Comparison of ENCODE assay signal across 19 cellular contexts in the genomic region with DNA sequence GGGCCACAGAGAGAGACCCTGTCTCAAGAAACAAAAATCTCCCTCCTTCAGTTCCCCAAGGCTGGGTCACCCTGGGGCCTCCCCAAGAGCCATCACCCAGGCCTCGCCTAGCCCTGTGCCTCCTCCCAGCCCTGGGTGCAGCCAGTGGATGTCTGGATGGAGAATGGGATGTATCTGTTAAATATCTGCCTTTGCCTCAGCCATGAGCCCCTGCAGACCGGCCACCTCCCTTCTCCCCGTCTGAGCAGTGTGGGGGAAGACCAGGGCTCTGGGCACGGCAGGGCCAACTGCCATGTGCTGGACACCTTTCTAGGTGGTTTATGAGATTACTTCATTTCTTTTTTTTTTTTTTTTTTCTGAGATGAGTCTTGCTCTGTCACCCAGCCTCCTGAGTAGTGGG. TPM values are rescaled to one million over a fixed set of nuclear protein-coding genes. Genes with fewer than 3 reads are reported as not detected.
DNase-seq lines count a peak whose midpoint lies in the region; ATAC-seq lines count a peak whose summit lies in the region.
"Had no signal": no experiment of that assay in that cellular context is flagged by ENCODE, and none has a peak within 500 bp of the region (broad histone marks: within the 10 kb centered on the region; RNA-seq: fewer than 3 reads in every experiment).

No MANE protein-coding gene starts in this region.

- peaks cover 52% of the 10 kb centered on the region for H3K36me3 Mint-ChIP-seq in activated CD4-positive, alpha-beta T cell treated with anti-CD3 and anti-CD28 coated beads, Interleukin-2, amount 10 ng/mL, durations not matched to agents 7 days and 5 days (ENCODE audit: low read depth)
- peaks cover 0 to 58% (median 6%) of the 10 kb centered on the region in 3 donors for H3K36me3 Mint-ChIP-seq in CD8-positive, alpha-beta memory T cell
- H3K36me3 Mint-ChIP-seq in activated CD8-positive, alpha-beta T cell treated with anti-CD3 and anti-CD28 coated beads, Interleukin-2, amount 10 ng/mL, durations not matched to agents 7 days and 5 days (ENCODE audit: low read depth), result peaks cover 67% of the 10 kb centered on the region
- H3K36me3 Mint-ChIP-seq in naive thymus-derived CD8-positive, alpha-beta T cell, result peaks cover 0 to 47% (median 6%) of the 10 kb centered on the region in 3 donors

- H3K27ac Mint-ChIP-seq in activated CD4-positive, alpha-beta T cell treated with anti-CD3 and anti-CD28 coated beads, Interleukin-2, amount 10 ng/mL, durations not matched to agents 7 days and 5 days, result peak overlapping the region; percentile 57
- H3K27ac Mint-ChIP-seq in CD8-positive, alpha-beta memory T cell, result peak overlapping the region in 7 of 8 donors; percentile 51 to 95 (median 82)
- H3K27ac Mint-ChIP-seq in activated CD8-positive, alpha-beta T cell treated with anti-CD3 and anti-CD28 coated beads, Interleukin-2, amount 10 ng/mL, durations not matched to agents 7 days and 5 days, result peak overlapping the region; percentile 60
- H3K27ac Mint-ChIP-seq in naive thymus-derived CD8-positive, alpha-beta T cell, result peak overlapping the region in 8 of 10 donors; percentile 49 to 89 (median 78)

- no peak overlapping the region for H3K27ac ChIP-seq in CD8-positive, alpha-beta memory T cell (ENCODE audit: low read depth, low read length)
- H3K27ac ChIP-seq: adrenal gland, KMS-11 had no signal

- POLR2A ChIA-PET in activated CD4-positive, alpha-beta T cell treated with anti-CD3 and anti-CD28 coated beads, Interleukin-2, amount 10 ng/mL, durations not matched to agents 7 days and 5 days (lab: Charles Lee), result interaction anchor here (0.6 kb wide), 1 partner anchor 27 kb away, joined by 8 read pairs; no protein-coding TSS in a partner anchor
- POLR2A ChIA-PET in CD8-positive, alpha-beta memory T cell (lab: Charles Lee), result interaction anchor here (1.6 kb wide), 1 partner anchor 25 kb away, joined by 3 read pairs; a partner anchor contains a TSS
- POLR2A ChIA-PET in activated CD8-positive, alpha-beta T cell treated with anti-CD3 and anti-CD28 coated beads, Interleukin-2, amount 10 ng/mL, durations not matched to agents 7 days and 5 days (lab: Charles Lee), result no interaction called here
- POLR2A ChIA-PET in naive thymus-derived CD8-positive, alpha-beta T cell (lab: Charles Lee), result interaction anchor here (0.8 kb wide), 1 partner anchor 11 kb away, joined by 3 read pairs; no protein-coding TSS in a partner anchor

- H3K9me3 ChIP-seq in CD8-positive, alpha-beta memory T cell (ENCODE audit: low read length), result no peaks in the 10 kb centered on the region
- H3K9me3 ChIP-seq: adrenal gland, upper lobe of left lung had no signal

- H3K27me3 ChIP-seq in CD8-positive, alpha-beta memory T cell (ENCODE audit: insufficient read depth, low read length, poor library complexity, severe bottlenecking), result no peaks in the 10 kb centered on the region
- H3K27me3 ChIP-seq: adrenal gland, upper lobe of left lung had no signal

- no peak for DNase-seq in activated CD4-positive, alpha-beta T cell treated with anti-CD3 and anti-CD28 coated beads, Interleukin-2, amount 10 ng/mL, durations not matched to agents 7 days and 5 days
- DNase-seq in activated CD4-positive, alpha-beta T cell treated with anti-CD3 and anti-CD28 coated beads for 1 hour, result no peak
- DNase-seq in CD8-positive, alpha-beta memory T cell, result no peak
- DNase-seq in activated CD8-positive, alpha-beta T cell treated with anti-CD3 and anti-CD28 coated beads, Interleukin-2, amount 10 ng/mL, durations not matched to agents 7 days and 5 days, result no peak
- peak in 1 of 10 donors; percentile 48 for DNase-seq in naive thymus-derived CD8-positive, alpha-beta T cell
- DNase-seq in UCSD-AML1 (lab: John Stamatoyannopoulos, UW; ENCODE audit: unreplicated experiment) (no peak), HK-2 (ENCODE audit: unreplicated experiment) (no peak)
- DNase-seq: activated CD4-positive, CD25-positive, alpha-beta regulatory T cell treated with anti-CD3 and anti-CD28 coated beads, Interleukin-2, amount 50 U/mL, for 72 hours; adrenal gland; COR-L47; NCI-H2029; nucleus accumbens; SHP77; stimulated activated CD4-positive, alpha-beta T cell treated with anti-CD3 and anti-CD28 coated beads, Interleukin-15, amount 100 ng/mL, for 24 hours; stimulated activated naive CD4-positive, alpha-beta T cell; upper lobe of left lung had no signal

- CTCF ChIA-PET in activated CD4-positive, alpha-beta T cell treated with anti-CD3 and anti-CD28 coated beads, Interleukin-2, amount 10 ng/mL, durations not matched to agents 7 days and 5 days (lab: Charles Lee), result no interaction called here
- CTCF ChIA-PET in CD8-positive, alpha-beta memory T cell (lab: Charles Lee), result no interaction called here
- CTCF ChIA-PET in activated CD8-positive, alpha-beta T cell treated with anti-CD3 and anti-CD28 coated beads, Interleukin-2, amount 10 ng/mL, durations not matched to agents 7 days and 5 days (lab: Charles Lee), result no interaction called here

- no peaks in the 10 kb centered on the region for H3K9me3 Mint-ChIP-seq in activated CD4-positive, alpha-beta T cell treated with anti-CD3 and anti-CD28 coated beads, Interleukin-2, amount 10 ng/mL, durations not matched to agents 7 days and 5 days
- H3K9me3 Mint-ChIP-seq in CD8-positive, alpha-beta memory T cell, result no peaks in the 10 kb centered on the region
- no peaks in the 10 kb centered on the region for H3K9me3 Mint-ChIP-seq in activated CD8-positive, alpha-beta T cell treated with anti-CD3 and anti-CD28 coated beads, Interleukin-2, amount 10 ng/mL, durations not matched to agents 7 days and 5 days (ENCODE audit: insufficient read depth)
- H3K9me3 Mint-ChIP-seq in naive thymus-derived CD8-positive, alpha-beta T cell, result no peaks in the 10 kb centered on the region

- H3K4me1 ChIP-seq in CD8-positive, alpha-beta memory T cell (ENCODE audit: insufficient read depth, low read length), result peaks cover 45% of the 10 kb centered on the region

- H3K4me3 Mint-ChIP-seq in activated CD4-positive, alpha-beta T cell treated with anti-CD3 and anti-CD28 coated beads, Interleukin-2, amount 10 ng/mL, durations not matched to agents 7 days and 5 days, result no peak overlapping the region
- no peak overlapping the region for H3K4me3 Mint-ChIP-seq in CD8-positive, alpha-beta memory T cell
- H3K4me3 Mint-ChIP-seq in activated CD8-positive, alpha-beta T cell treated with anti-CD3 and anti-CD28 coated beads, Interleukin-2, amount 10 ng/mL, durations not matched to agents 7 days and 5 days, result no peak overlapping the region
- H3K4me3 Mint-ChIP-seq in naive thymus-derived CD8-positive, alpha-beta T cell, result peak overlapping the region in 2 of 10 donors; percentile 20 to 28

- no peak for ATAC-seq in activated CD8-positive, alpha-beta T cell treated with anti-CD3 and anti-CD28 coated beads, Interleukin-2, amount 10 ng/mL, durations not matched to agents 7 days and 5 days
- no peak for ATAC-seq in naive thymus-derived CD8-positive, alpha-beta T cell
- ATAC-seq in HG02973 (IDR thresholded peaks at IDR 0.05; ENCODE audit: unreplicated experiment), result no peak
- ATAC-seq: left lobe of liver had no signal

- H3K27me3 Mint-ChIP-seq in activated CD4-positive, alpha-beta T cell treated with anti-CD3 and anti-CD28 coated beads, Interleukin-2, amount 10 ng/mL, durations not matched to agents 7 days and 5 days, result no peaks in the 10 kb centered on the region
- no peaks in the 10 kb centered on the region for H3K27me3 Mint-ChIP-seq in CD8-positive, alpha-beta memory T cell
- H3K27me3 Mint-ChIP-seq in activated CD8-positive, alpha-beta T cell treated with anti-CD3 and anti-CD28 coated beads, Interleukin-2, amount 10 ng/mL, durations not matched to agents 7 days and 5 days (ENCODE audit: low read depth), result no peaks in the 10 kb centered on the region
- no peaks in the 10 kb centered on the region for H3K27me3 Mint-ChIP-seq in naive thymus-derived CD8-positive, alpha-beta T cell

- H3K36me3 ChIP-seq in CD8-positive, alpha-beta memory T cell (ENCODE audit: insufficient read depth, low read length), result peaks cover 30% of the 10 kb centered on the region

- peaks cover 50% of the 10 kb centered on the region for H3K4me1 Mint-ChIP-seq in activated CD4-positive, alpha-beta T cell treated with anti-CD3 and anti-CD28 coated beads, Interleukin-2, amount 10 ng/mL, durations not matched to agents 7 days and 5 days
- H3K4me1 Mint-ChIP-seq in CD8-positive, alpha-beta memory T cell, result peaks cover 30 to 46% (median 37%) of the 10 kb centered on the region in 3 donors
- H3K4me1 Mint-ChIP-seq in activated CD8-positive, alpha-beta T cell treated with anti-CD3 and anti-CD28 coated beads, Interleukin-2, amount 10 ng/mL, durations not matched to agents 7 days and 5 days (ENCODE audit: low read depth), result peaks cover 46% of the 10 kb centered on the region
- H3K4me1 Mint-ChIP-seq in naive thymus-derived CD8-positive, alpha-beta T cell, result peaks cover 23 to 58% (median 48%) of the 10 kb centered on the region in 4 donors

- H3K4me3 ChIP-seq in CD8-positive, alpha-beta memory T cell (ENCODE audit: low read length), result no peak overlapping the region
- H3K4me3 ChIP-seq: adrenal gland, upper lobe of left lung had no signal

RNA-seq across cellular contexts. Expression of a gene that starts 10.0 kb away (rescaled TPM):
- total RNA-seq in activated CD4-positive, alpha-beta T cell treated with anti-CD3 and anti-CD28 coated beads, Interleukin-2, amount 10 ng/mL, durations not matched to agents 7 days and 5 days, result 100 to 1,000 TPM; 361 to 399 TPM
- total RNA-seq in CD8-positive, alpha-beta memory T cell, result 100 to 1,000 TPM; 238 to 258 TPM
- polyA plus RNA-seq in CD8-positive, alpha-beta memory T cell, result 821 TPM
- total RNA-seq in activated CD8-positive, alpha-beta T cell treated with anti-CD3 and anti-CD28 coated beads, Interleukin-2, amount 10 ng/mL, durations not matched to agents 7 days and 5 days, result 100 to 1,000 TPM; 408 to 412 TPM
- 100 to 1,000 TPM; 165 to 170 TPM for total RNA-seq in naive thymus-derived CD8-positive, alpha-beta T cell
- polyA plus RNA-seq in naive thymus-derived CD8-positive, alpha-beta T cell, result 100 to 1,000 TPM; 597 to 712 (median 662) TPM

RNA-seq across cellular contexts. Expression of a gene that starts 23.9 kb away (rescaled TPM):
- total RNA-seq in activated CD4-positive, alpha-beta T cell treated with anti-CD3 and anti-CD28 coated beads, Interleukin-2, amount 10 ng/mL, durations not matched to agents 7 days and 5 days, result 10 to 100 TPM; 81.4 to 81.9 TPM
- total RNA-seq in CD8-positive, alpha-beta memory T cell, result 100 to 1,000 TPM; 198 to 210 TPM
- 32.8 TPM for polyA plus RNA-seq in CD8-positive, alpha-beta memory T cell
- total RNA-seq in activated CD8-positive, alpha-beta T cell treated with anti-CD3 and anti-CD28 coated beads, Interleukin-2, amount 10 ng/mL, durations not matched to agents 7 days and 5 days, result 100 to 1,000 TPM; 104 TPM
- 10 to 100 TPM; 70.2 to 75.1 TPM for total RNA-seq in naive thymus-derived CD8-positive, alpha-beta T cell
- 10 to 100 TPM; 24.0 to 35.6 (median 33.4) TPM for polyA plus RNA-seq in naive thymus-derived CD8-positive, alpha-beta T cell

RNA-seq across cellular contexts. Expression of a gene that starts 24.2 kb away (rescaled TPM):
- total RNA-seq in activated CD4-positive, alpha-beta T cell treated with anti-CD3 and anti-CD28 coated beads, Interleukin-2, amount 10 ng/mL, durations not matched to agents 7 days and 5 days, result 100 to 1,000 TPM in 1 of 2 experiments, 10 to 100 TPM in 1; 94.2 to 115 TPM
- 100 to 1,000 TPM; 185 to 188 TPM for total RNA-seq in CD8-positive, alpha-beta memory T cell
- 176 TPM for polyA plus RNA-seq in CD8-positive, alpha-beta memory T cell
- 100 to 1,000 TPM; 101 to 110 TPM for total RNA-seq in activated CD8-positive, alpha-beta T cell treated with anti-CD3 and anti-CD28 coated beads, Interleukin-2, amount 10 ng/mL, durations not matched to agents 7 days and 5 days
- total RNA-seq in naive thymus-derived CD8-positive, alpha-beta T cell, result 10 to 100 TPM; 61.7 to 74.6 TPM
- 100 to 1,000 TPM; 151 to 216 (median 170) TPM for polyA plus RNA-seq in naive thymus-derived CD8-positive, alpha-beta T cell

RNA-seq across cellular contexts. Expression of a gene that starts 54.1 kb away (rescaled TPM):
- total RNA-seq in activated CD4-positive, alpha-beta T cell treated with anti-CD3 and anti-CD28 coated beads, Interleukin-2, amount 10 ng/mL, durations not matched to agents 7 days and 5 days, result 1 to 10 TPM; 5.7 to 8.6 TPM
- total RNA-seq in CD8-positive, alpha-beta memory T cell, result 10 to 100 TPM in 1 of 2 experiments, 1 to 10 TPM in 1; 8.4 to 11.4 TPM
- 4.5 TPM for polyA plus RNA-seq in CD8-positive, alpha-beta memory T cell
- 10 to 100 TPM; 10.9 to 13.4 TPM for total RNA-seq in activated CD8-positive, alpha-beta T cell treated with anti-CD3 and anti-CD28 coated beads, Interleukin-2, amount 10 ng/mL, durations not matched to agents 7 days and 5 days
- total RNA-seq in naive thymus-derived CD8-positive, alpha-beta T cell, result 10 to 100 TPM; 11.5 to 13.8 TPM
- polyA plus RNA-seq in naive thymus-derived CD8-positive, alpha-beta T cell, result 1 to 10 TPM; 2.0 to 3.9 (median 3.2) TPM

RNA-seq across cellular contexts. Expression of a gene that starts 54.2 kb away (rescaled TPM):
- 10 to 100 TPM; 58.5 to 61.9 TPM for total RNA-seq in activated CD4-positive, alpha-beta T cell treated with anti-CD3 and anti-CD28 coated beads, Interleukin-2, amount 10 ng/mL, durations not matched to agents 7 days and 5 days
- total RNA-seq in CD8-positive, alpha-beta memory T cell, result 10 to 100 TPM; 58.7 to 66.6 TPM
- 22.7 TPM for polyA plus RNA-seq in CD8-positive, alpha-beta memory T cell
- 10 to 100 TPM; 64.0 to 65.8 TPM for total RNA-seq in activated CD8-positive, alpha-beta T cell treated with anti-CD3 and anti-CD28 coated beads, Interleukin-2, amount 10 ng/mL, durations not matched to agents 7 days and 5 days
- total RNA-seq in naive thymus-derived CD8-positive, alpha-beta T cell, result 10 to 100 TPM; 48.6 to 55.2 TPM
- polyA plus RNA-seq in naive thymus-derived CD8-positive, alpha-beta T cell, result 10 to 100 TPM; 22.9 to 31.3 (median 28.1) TPM
